In the genomic region with DNA sequence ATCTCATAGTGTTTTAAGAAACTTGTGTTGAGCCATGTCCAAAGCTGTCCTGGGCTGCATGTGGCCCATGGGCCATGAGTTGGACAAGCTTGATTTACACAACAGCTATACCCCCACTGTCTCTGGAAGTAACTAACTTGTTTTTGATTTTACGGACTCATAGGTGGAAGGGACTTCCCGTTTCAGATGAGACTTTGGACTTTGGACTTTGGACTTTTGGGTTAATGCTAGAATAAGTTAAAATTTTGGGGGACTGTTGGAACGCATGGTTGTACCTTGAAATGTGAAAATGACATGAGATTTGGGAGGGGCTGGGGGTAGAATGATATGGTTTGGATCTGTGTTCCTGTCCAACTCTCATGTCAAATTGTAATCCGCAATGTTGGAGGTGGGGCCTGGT, we compare ENCODE assay signal across 27 cellular contexts.
"Had no signal": no experiment of that assay in that cellular context is flagged by ENCODE, and none has a peak within 500 bp of the region (broad histone marks: within the 10 kb centered on the region; RNA-seq: fewer than 3 reads in every experiment).

No MANE protein-coding gene starts in this region.

- H3K27me3 ChIP-seq: hepatocyte, pancreas, sigmoid colon, spleen, suprapubic skin, tibial artery, upper lobe of right lung, uterus had no signal

- H3K9me3 ChIP-seq: pancreas, prostate gland had no signal

- H3K4me3 ChIP-seq: hepatocyte, lower lobe of right lung, pancreas, prostate gland, sigmoid colon, spleen, suprapubic skin, thoracic aorta, tibial artery, upper lobe of right lung, uterus had no signal

- H3K79me2 ChIP-seq: hepatocyte had no signal

- H3K4me2 ChIP-seq: hepatocyte had no signal

- H3K36me3 ChIP-seq: lower lobe of right lung, pancreas, prostate gland, sigmoid colon, spleen, suprapubic skin, thoracic aorta, tibial artery, upper lobe of right lung, uterus had no signal

- FAIRE-seq: pancreas, small intestine had no signal

- H3K27ac ChIP-seq: hepatocyte, lower lobe of right lung, pancreas, prostate gland, sigmoid colon, spleen, suprapubic skin, thoracic aorta, tibial artery, upper lobe of right lung, uterus had no signal

- ATAC-seq: left cardiac atrium; left lobe of liver; left ventricle myocardium superior; lower lobe of right lung; naive thymus-derived CD8-positive, alpha-beta T cell; pancreas; right cardiac atrium; stimulated activated effector memory CD8-positive, alpha-beta T cell treated with anti-CD3 and anti-CD28 coated beads, Interleukin-12 subunit alpha, Interleukin-12 subunit beta, amount 100 ng/mL, for 72 hours; upper lobe of right lung had no signal

- H2AFZ ChIP-seq: hepatocyte had no signal

- H3K4me1 ChIP-seq: lower lobe of right lung, pancreas, prostate gland, sigmoid colon, spleen, suprapubic skin, tibial artery, upper lobe of right lung, uterus had no signal

- DNase-seq: islet precursor cell; left cardiac atrium; left ventricle myocardium superior; lower lobe of right lung; mammary epithelial cell; mesenchymal stem cell; naive thymus-derived CD8-positive, alpha-beta T cell; nucleus accumbens; pancreas; posterior cingulate gyrus; retina; right cardiac atrium; sigmoid colon; small intestine; spleen; stimulated activated CD4-positive, alpha-beta T cell treated with anti-CD3 and anti-CD28 coated beads, Interleukin-4, amount 100 ng/mL, for 24 hours; stimulated activated naive CD4-positive, alpha-beta T cell; tibial artery; trophoblast cell; upper lobe of right lung; uterus had no signal
